8 cellular contexts compared by ENCODE assay signal in genomic region chr11:6481012-6481923, GRCh38. TPM values are rescaled to one million over a fixed set of nuclear protein-coding genes. Genes with fewer than 3 reads are reported as not detected.
DNase-seq lines count a peak whose midpoint lies in the region; ATAC-seq, FAIRE-seq and TF ChIP-seq lines count a peak whose summit lies in the region.

Gene ARFIP2, minus strand, starts transcription at chr11:6481331. Its CDS starts 910 bp downstream, at chr11:6480421.
Gene TIMM10B, plus strand, starts transcription at chr11:6481501. Its CDS starts 16 bp downstream, at chr11:6481517.

- CTCF ChIA-PET in AG04449 (lab: Yijun Ruan, JAX) = interaction anchor here (0.9 to 10.4 kb wide), 6 partner anchors 8 to 202 kb away, joined by 3 to 75 read pairs (median 10); partner anchors contain the start of gene MRPL17

- POLR2A ChIA-PET in AG04449 (lab: Yijun Ruan, JAX) = interaction anchor here (0.8 to 2.4 kb wide), 11 partner anchors 9 to 138 kb away, joined by 3 to 7 read pairs (median 4); partner anchors contain the start of genes APBB1, SMPD1, TAF10 and TPP1

- no peak for FAIRE-seq in bronchial epithelial cell (lab: Jason Lieb, UNC)
- FAIRE-seq in small intestine (lab: Jason Lieb, UNC) = no peak

- no peaks in the 10 kb centered on the region for H3K27me3 ChIP-seq in bronchial epithelial cell (ENCODE audit: control insufficient read depth, insufficient read depth, low read length)
- H3K27me3 ChIP-seq in small intestine (ENCODE audit: control insufficient read depth in 2 of 2, insufficient read depth in 2 of 2, low read length in 2 of 2) = no peaks in the 10 kb centered on the region

- DNase-seq in AG04449 (ENCODE audit: low read depth, low spot score) = peak; percentile 86
- DNase-seq in NCI-H2227 treated with DMSO at 0.1 percent for 48 hours (lab: John Stamatoyannopoulos, UW) = peak; percentile 97
- DNase-seq in bronchial epithelial cell (ENCODE audit: low read depth) = peak; percentile 95
- peak; percentile 98 for DNase-seq in iPS-NIHi11 (ENCODE audit: low spot score)
- peak; percentile 98 for DNase-seq in small intestine

- peaks cover 1 to 15% of the 10 kb centered on the region in 2 donors for H3K4me1 ChIP-seq in small intestine (ENCODE audit: control insufficient read depth in 2 of 2, insufficient read depth in 1 of 2, low read depth in 1 of 2, low read length in 1 of 2)

- H3K27ac ChIP-seq in small intestine (ENCODE audit: low read depth in 1 of 2, low read length in 1 of 2) = peak within 1 kb of the TSS; percentile 50 to 98

- H3K4me3 ChIP-seq in AG04449 (ENCODE audit: low read depth, low read length) (peak within 1 kb of the TSS; percentile 99), WI38 (ENCODE audit: low read depth, low read length) (peak within 1 kb of the TSS; percentile 80), bronchial epithelial cell (ENCODE audit: low read depth, low read length) (peak within 1 kb of the TSS; percentile 75), small intestine (ENCODE audit: low read depth in 1 of 2, low read length in 2 of 2) (peak within 1 kb of the TSS; percentile 66 to 72)

- WGBS in small intestine, 3 donors = 0 to 1% (median 0%) methylated on average over 58 to 66 of the region's 66 CpGs

- TF ChIP-seq CTCF in AG04449 (IDR thresholded peaks at IDR 0.05; ENCODE audit: insufficient read depth, low read length, missing control alignments) (no peak), WI38 (IDR thresholded peaks at IDR 0.05; ENCODE audit: low read depth, low read length) (no peak), bronchial epithelial cell (IDR thresholded peaks at IDR 0.05; ENCODE audit: insufficient read depth, low read length, severe bottlenecking) (no peak)

- H3K36me3 ChIP-seq in bronchial epithelial cell (ENCODE audit: control insufficient read depth, insufficient read depth, low read length) (peaks cover 24% of the 10 kb centered on the region), small intestine (ENCODE audit: control insufficient read depth in 2 of 2, insufficient read depth in 2 of 2, low read length in 2 of 2) (peaks cover 0 to 4% of the 10 kb centered on the region in 2 donors)

- ATAC-seq in GM18907 (IDR thresholded peaks at IDR 0.05; ENCODE audit: unreplicated experiment) (peak; percentile 99), HG03159 (IDR thresholded peaks at IDR 0.05; ENCODE audit: unreplicated experiment) (peak; percentile 99)

- no peaks in the 10 kb centered on the region for H3K9me3 ChIP-seq in small intestine (ENCODE audit: control insufficient read depth, low read depth)

RNA-seq across cellular contexts. Expression of gene ARFIP2, which starts in this region (rescaled TPM):
- total RNA-seq in bronchial epithelial cell = 59.3 and 72.7 TPM in 2 replicates
- polyA plus RNA-seq in small intestine = 10 to 100 TPM; 48.5 to 67.8 (median 60.4) TPM

RNA-seq across cellular contexts. Expression of gene TIMM10B, which starts in this region (rescaled TPM):
- total RNA-seq in bronchial epithelial cell = 39.5 and 42.1 TPM in 2 replicates
- polyA plus RNA-seq in small intestine = 10 to 100 TPM; 15.9 to 29.0 (median 18.9) TPM

Comparison
In these comparisons a context has a peak if more than half of its experiments do, and no peak if none do; other contexts are left out.
1. Peak in every context shown above with its lines: DNase-seq, ATAC-seq, H3K4me3 ChIP-seq and H3K27ac ChIP-seq.